11 cellular contexts compared by ENCODE assay signal in genomic region chr10:121662945-121663917, GRCh38.
DNase-seq lines count a peak whose midpoint lies in the region; ATAC-seq and TF ChIP-seq lines count a peak whose summit lies in the region.
"Had no signal": no experiment of that assay in that cellular context is flagged by ENCODE, and none has a peak within 500 bp of the region (broad histone marks: within the 10 kb centered on the region; RNA-seq: fewer than 3 reads in every experiment).

No MANE protein-coding gene starts in this region.

- ATAC-seq in PC-3 (no peak), HG03521 (IDR thresholded peaks at IDR 0.05; ENCODE audit: unreplicated experiment) (no peak)

- BruUV-seq in PC-3 (replicated peaks; lab: Mats Ljungman, UMichigan) = no TSS peak

- POLR2A ChIA-PET in PC-3 (lab: Charles Lee; ENCODE audit: unreplicated experiment) = no interaction called here

- H3K4me1 ChIP-seq in PC-3 (ENCODE audit: insufficient read depth, low read length) (no peaks in the 10 kb centered on the region), hepatocyte (ENCODE audit: insufficient read depth) (no peaks in the 10 kb centered on the region), MM.1S (ENCODE audit: low read length) (no peaks in the 10 kb centered on the region)

- H3K4me3 ChIP-seq in PC-3 (ENCODE audit: low read length) = no peak overlapping the region
- H3K4me3 ChIP-seq in hepatocyte = no peak overlapping the region
- H3K4me3 ChIP-seq in MM.1S (ENCODE audit: low read length) = no peak overlapping the region

- H3K4me1 Mint-ChIP-seq in activated T-helper 2 cell treated with anti-CD3 and anti-CD28 coated beads, Interferon-gamma antibody, Interleukin-2, Interleukin-4, amounts not matched to agents 10 μg/mL and 5 μg/mL and 100 μg/mL, durations not matched to agents 14 hours and 24 hours and 36 hours (ENCODE audit: low read depth) = no peaks in the 10 kb centered on the region
- H3K4me1 Mint-ChIP-seq: IgD-negative memory B cell had no signal

- TF ChIP-seq CTCF in GM12872 (IDR thresholded peaks at IDR 0.05; ENCODE audit: insufficient read depth, low read depth, low read length) (peak; percentile 59), PC-3 (conservative IDR thresholded peaks at IDR 0.05; ENCODE audit: low read depth, low read length) (peak; percentile 46), hepatocyte (IDR thresholded peaks at IDR 0.05; ENCODE audit: poor library complexity) (peak; percentile 30), MM.1S (IDR thresholded peaks at IDR 0.05; ENCODE audit: low read length) (no peak)

- peaks cover 2% of the 10 kb centered on the region for H3K27me3 Mint-ChIP-seq in activated T-helper 2 cell treated with anti-CD3 and anti-CD28 coated beads, Interferon-gamma antibody, Interleukin-2, Interleukin-4, amounts not matched to agents 10 μg/mL and 5 μg/mL and 100 μg/mL, durations not matched to agents 14 hours and 24 hours and 36 hours (ENCODE audit: low read depth)

- H3K9me2 ChIP-seq in PC-3 (replicated peaks; ENCODE audit: low read length) (no peaks in the 10 kb centered on the region), hepatocyte (replicated peaks; ENCODE audit: insufficient read depth) (no peaks in the 10 kb centered on the region), MM.1S (replicated peaks; ENCODE audit: insufficient read depth, low read length) (no peaks in the 10 kb centered on the region)

- in situ Hi-C loops in ACHN (cut with HindIII; ENCODE audit: low pct_ligation_motif_present, low pct_unique_long_range_greater_than_20kb, low sequenced_read_pairs) = no loop called here

- WGBS in hepatocyte (ENCODE audit: low lambda C conversion rate, missing lambda C conversion rate) = 66% methylated on average over 11 of the region's 11 CpGs

- H4K20me1 ChIP-seq in PC-3 (ENCODE audit: low read length) (no peaks in the 10 kb centered on the region), hepatocyte (ENCODE audit: insufficient read depth, poor library complexity, severe bottlenecking) (no peaks in the 10 kb centered on the region), MM.1S (ENCODE audit: insufficient read depth, low read length) (no peaks in the 10 kb centered on the region)

- no peaks in the 10 kb centered on the region for H3K36me3 Mint-ChIP-seq in activated T-helper 2 cell treated with anti-CD3 and anti-CD28 coated beads, Interferon-gamma antibody, Interleukin-2, Interleukin-4, amounts not matched to agents 10 μg/mL and 5 μg/mL and 100 μg/mL, durations not matched to agents 14 hours and 24 hours and 36 hours (ENCODE audit: low read depth)
- H3K36me3 Mint-ChIP-seq: IgD-negative memory B cell had no signal

- H2AFZ ChIP-seq in PC-3 (ENCODE audit: low read length) (no peak overlapping the region), hepatocyte (no peak overlapping the region), MM.1S (ENCODE audit: low read length) (no peak overlapping the region)

- H3K4me3 Mint-ChIP-seq in activated T-helper 2 cell treated with anti-CD3 and anti-CD28 coated beads, Interferon-gamma antibody, Interleukin-2, Interleukin-4, amounts not matched to agents 10 μg/mL and 5 μg/mL and 100 μg/mL, durations not matched to agents 14 hours and 24 hours and 36 hours (ENCODE audit: low read depth) = no peak overlapping the region

- CTCF ChIA-PET in PC-3 (lab: Charles Lee) = interaction anchor here (0.6 kb wide), 1 partner anchor 44 kb away, joined by 3 read pairs; no protein-coding TSS in a partner anchor

- DNase-seq in ACHN (peak; percentile 21), PC-3 (no peak), hepatocyte (ENCODE audit: low spot score) (no peak), SHP77 (lab: John Stamatoyannopoulos, UW) (no peak), MM.1S (no peak)
- no peak for DNase-seq in activated T-helper 2 cell treated with anti-CD3 and anti-CD28 coated beads, Interferon-gamma antibody, Interleukin-2, Interleukin-4, amounts not matched to agents 10 μg/mL and 5 μg/mL and 100 μg/mL, durations not matched to agents 14 hours and 24 hours and 36 hours (ENCODE audit: low spot score)
- DNase-seq: GDM1, hippocampal formation had no signal

- H3K9me3 Mint-ChIP-seq in activated T-helper 2 cell treated with anti-CD3 and anti-CD28 coated beads, Interferon-gamma antibody, Interleukin-2, Interleukin-4, amounts not matched to agents 10 μg/mL and 5 μg/mL and 100 μg/mL, durations not matched to agents 14 hours and 24 hours and 36 hours = no peaks in the 10 kb centered on the region

- intact Hi-C loops in PC-3 (cut with micrococcal nuclease) = no loop called here
- intact Hi-C loops in activated T-helper 2 cell treated with anti-CD3 and anti-CD28 coated beads, Interferon-gamma antibody, Interleukin-2, Interleukin-4, amounts not matched to agents 10 μg/mL and 5 μg/mL and 100 μg/mL, durations not matched to agents 14 hours and 24 hours and 36 hours (cut with micrococcal nuclease) = no loop called here

- 0 out of 2 replicates have a peak, but pooled peaks cover 6% of the 10 kb centered on the region for H3K27me3 ChIP-seq in PC-3 (ENCODE audit: low read length)
- no peaks in the 10 kb centered on the region for H3K27me3 ChIP-seq in hepatocyte
- H3K27me3 ChIP-seq in MM.1S (replicated peaks; ENCODE audit: insufficient read depth, low read length) = no peaks in the 10 kb centered on the region

- no peak overlapping the region for H3K9ac ChIP-seq in PC-3 (ENCODE audit: low read length)
- no peak overlapping the region for H3K9ac ChIP-seq in MM.1S (ENCODE audit: low read length)

- no peak overlapping the region for H3K4me2 ChIP-seq in PC-3 (ENCODE audit: low read length)
- no peak overlapping the region for H3K4me2 ChIP-seq in hepatocyte
- H3K4me2 ChIP-seq in MM.1S (ENCODE audit: low read depth, low read length) = no peak overlapping the region

- H3K36me3 ChIP-seq in PC-3 (ENCODE audit: low read depth, low read length) = no peaks in the 10 kb centered on the region
- H3K36me3 ChIP-seq in hepatocyte (replicated peaks; ENCODE audit: insufficient read depth, low read depth) = no peaks in the 10 kb centered on the region
- H3K36me3 ChIP-seq in MM.1S (replicated peaks; ENCODE audit: insufficient read depth, low read length) = no peaks in the 10 kb centered on the region

- H3K27ac ChIP-seq in PC-3 (ENCODE audit: low read length) (no peak overlapping the region), hepatocyte (no peak overlapping the region), MM.1S (ENCODE audit: low read length) (no peak overlapping the region)

- H3K9me3 ChIP-seq in PC-3 (ENCODE audit: low read length) (no peaks in the 10 kb centered on the region), hepatocyte (ENCODE audit: low read depth) (no peaks in the 10 kb centered on the region), MM.1S (replicated peaks; ENCODE audit: insufficient read depth, low read length) (no peaks in the 10 kb centered on the region)

- H3F3A ChIP-seq in PC-3 (ENCODE audit: low read length, unreplicated experiment) (no peaks in the 10 kb centered on the region), MM.1S (ENCODE audit: insufficient read depth, low read length) (no peaks in the 10 kb centered on the region)

- H3K27ac Mint-ChIP-seq in activated T-helper 2 cell treated with anti-CD3 and anti-CD28 coated beads, Interferon-gamma antibody, Interleukin-2, Interleukin-4, amounts not matched to agents 10 μg/mL and 5 μg/mL and 100 μg/mL, durations not matched to agents 14 hours and 24 hours and 36 hours = no peak overlapping the region
- H3K27ac Mint-ChIP-seq: IgD-negative memory B cell had no signal

- H3K79me2 ChIP-seq in PC-3 (ENCODE audit: low read length) (no peaks in the 10 kb centered on the region), hepatocyte (no peaks in the 10 kb centered on the region), MM.1S (ENCODE audit: low read length) (no peaks in the 10 kb centered on the region)
